Comparison of ENCODE assay signal across 8 cellular contexts in genomic region chr12:52874573-52875435, GRCh38. TPM values are rescaled to one million over a fixed set of nuclear protein-coding genes. Genes with fewer than 3 reads are reported as not detected.
DNase-seq lines count a peak whose midpoint lies in the region; ATAC-seq and TF ChIP-seq lines count a peak whose summit lies in the region.

No MANE protein-coding gene starts in this region.

- H3K4me1 ChIP-seq in esophagus squamous epithelium (peaks cover 82 to 98% (median 84%) of the 10 kb centered on the region in 3 donors), rectal smooth muscle tissue (ENCODE audit: control insufficient read depth, insufficient read depth, low read length) (peaks cover 9% of the 10 kb centered on the region)

- H3K9ac ChIP-seq in rectal smooth muscle tissue (ENCODE audit: low read length) = no peak overlapping the region

- intact Hi-C loops in esophagus squamous epithelium (cut with DNase I) = loop anchor here (5.0 to 10.0 kb wide), 3 partner anchors 293 to 723 kb away; partner anchors contain the start of gene KRT5

- H3K4me3 ChIP-seq in esophagus squamous epithelium (peak overlapping the region; percentile 21 to 71 (median 46)), rectal smooth muscle tissue (ENCODE audit: low read length) (peak overlapping the region; percentile 45)

- H3K36me3 ChIP-seq in esophagus squamous epithelium = no peaks in the 10 kb centered on the region
- H3K36me3 ChIP-seq in rectal smooth muscle tissue (ENCODE audit: control insufficient read depth, insufficient read depth, low read length) = no peaks in the 10 kb centered on the region

- H3K27ac ChIP-seq in RWPE1 = peak overlapping the region; percentile 100
- peak overlapping the region; percentile 93 to 99 (median 97) for H3K27ac ChIP-seq in esophagus squamous epithelium
- H3K27ac ChIP-seq in rectal smooth muscle tissue (ENCODE audit: low read depth, low read length) = peak overlapping the region; percentile 41

- H3K9me3 ChIP-seq in esophagus squamous epithelium = no peaks in the 10 kb centered on the region

- TF ChIP-seq CTCF in RWPE1 (conservative IDR thresholded peaks at IDR 0.05; ENCODE audit: low read depth) (no peak), esophagus squamous epithelium (IDR thresholded peaks at IDR 0.05) (no peak)

- POLR2A ChIA-PET in RWPE1 (lab: Yijun Ruan, JAX; ENCODE audit: low non-redundant PET) = interaction anchor here (0.5 to 1.3 kb wide), 3 partner anchors 295 to 722 kb away, joined by 3 to 5 read pairs (median 3); partner anchors contain the start of gene KRT5

- H3K27me3 ChIP-seq in esophagus squamous epithelium (no peaks in the 10 kb centered on the region), rectal smooth muscle tissue (ENCODE audit: control insufficient read depth, insufficient read depth, low read length) (no peaks in the 10 kb centered on the region)

- ATAC-seq in GM21515 (IDR thresholded peaks at IDR 0.05; ENCODE audit: unreplicated experiment) = no peak
- no peak for ATAC-seq in HG02973 (IDR thresholded peaks at IDR 0.05; ENCODE audit: unreplicated experiment)

- CTCF ChIA-PET in RWPE1 (lab: Yijun Ruan, JAX) = interaction anchor here (0.8 kb wide), 1 partner anchor 731 kb away, joined by 3 read pairs; no protein-coding TSS in a partner anchor

- 57 to 96% methylated on average over 4 to 9 of the region's 10 CpGs for WGBS in esophagus squamous epithelium, 2 donors

- DNase-seq in EL = peak; percentile 65
- no peak for DNase-seq in RWPE1 (ENCODE audit: low spot score)
- no peak for DNase-seq in esophagus squamous epithelium (lab: John Stamatoyannopoulos, UW)
- DNase-seq in AG08396 (ENCODE audit: low spot score) = no peak
- DNase-seq in NCI-H146 (lab: John Stamatoyannopoulos, UW) = no peak

- no peak for TF ChIP-seq POLR2A in esophagus squamous epithelium (IDR thresholded peaks at IDR 0.05)

RNA-seq across cellular contexts. Expression of gene KRT78, which starts 26.0 kb away (rescaled TPM):
- 100 to 1,000 TPM; 194 to 481 (median 307) TPM for total RNA-seq in esophagus squamous epithelium

RNA-seq across cellular contexts. Expression of gene KRT8, which starts 30.1 kb away (rescaled TPM):
- total RNA-seq in esophagus squamous epithelium = 10 to 100 TPM; 27.2 to 50.2 (median 38.2) TPM

RNA-seq across cellular contexts. Expression of gene KRT79, which starts 40.7 kb away (rescaled TPM):
- 1 to 10 TPM in 1 of 4 donors, not detected in 3; 1.8 TPM for total RNA-seq in esophagus squamous epithelium

Comparison
In these comparisons a context has a peak if more than half of its experiments do, and no peak if none do; other contexts are left out.
1. H3K27ac ChIP-seq: peak in every context shown above with its lines; median percentile 100 in RWPE1; 97 in esophagus squamous epithelium; 41 in rectal smooth muscle tissue.